2 cellular contexts compared by ENCODE assay signal in the genomic region with DNA sequence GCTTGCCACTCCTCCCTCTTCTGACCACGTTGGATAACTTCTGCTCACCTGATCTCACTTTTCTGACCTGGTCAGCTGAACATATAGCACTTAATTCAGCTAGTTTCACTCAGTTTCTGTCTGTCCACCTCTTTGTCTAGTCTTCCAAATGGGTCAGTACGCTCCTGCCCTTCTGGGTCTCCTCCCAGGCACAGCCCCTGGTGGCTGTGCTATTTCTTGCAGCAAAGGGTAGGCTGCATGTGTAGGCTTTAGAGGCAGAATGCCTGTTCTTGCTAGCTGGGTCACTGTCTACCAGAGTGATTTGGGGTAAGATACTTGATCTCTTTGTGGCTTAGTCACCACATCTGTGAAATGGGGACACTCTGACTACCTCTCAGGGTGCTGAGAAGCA.
TF ChIP-seq lines count a peak whose summit lies in the region.

No MANE protein-coding gene starts in this region.

TF ChIP-seq in H1, 55 proteins besides CTCF, POLR2A, EP300 and RAD21:
- no peak for TF ChIP-seq CTBP2 (IDR thresholded peaks at IDR 0.05; ENCODE audit: borderline replicate concordance, insufficient read depth, insufficient read length, low read length)
- TF ChIP-seq EGR1 (IDR thresholded peaks at IDR 0.05; ENCODE audit: borderline replicate concordance, low read depth, low read length) = no peak
- no peak for TF ChIP-seq SIRT6 (IDR thresholded peaks at IDR 0.05; ENCODE audit: low read length)
- TF ChIP-seq BCL11A (IDR thresholded peaks at IDR 0.05; ENCODE audit: low read depth in 2 of 2, low read length in 2 of 2) = no peak
- no peak for TF ChIP-seq ATF2 (IDR thresholded peaks at IDR 0.05; ENCODE audit: low read length)
- no peak for TF ChIP-seq HDAC2 (IDR thresholded peaks at IDR 0.05; ENCODE audit: borderline replicate concordance in 1 of 2, low read depth in 2 of 2, low read length in 2 of 2)
- no peak for TF ChIP-seq RFX5 (IDR thresholded peaks at IDR 0.05; ENCODE audit: borderline replicate concordance, low read depth, low read length)
- no peak for TF ChIP-seq ASH2L (IDR thresholded peaks at IDR 0.05; ENCODE audit: low read length)
- no peak for TF ChIP-seq SUZ12 (IDR thresholded peaks at IDR 0.05; ENCODE audit: low read length)
- TF ChIP-seq NANOG (IDR thresholded peaks at IDR 0.05; ENCODE audit: insufficient read depth, low read depth, low read length, poor library complexity, severe bottlenecking) = no peak
- TF ChIP-seq RNF2 (IDR thresholded peaks at IDR 0.05; ENCODE audit: borderline replicate concordance, low read depth, low read length, missing control alignments, poor library complexity, severe bottlenecking) = no peak
- TF ChIP-seq TBP (IDR thresholded peaks at IDR 0.05; ENCODE audit: low read depth, low read length) = no peak
- no peak for TF ChIP-seq USF2 (IDR thresholded peaks at IDR 0.05; ENCODE audit: low read length)
- TF ChIP-seq PHF8 (conservative IDR thresholded peaks at IDR 0.05; ENCODE audit: low read depth, low read length) = no peak
- no peak for TF ChIP-seq POU5F1 (IDR thresholded peaks at IDR 0.05; ENCODE audit: low read depth, low read length)
- no peak for TF ChIP-seq POLR2AphosphoS5 (IDR thresholded peaks at IDR 0.05; ENCODE audit: low read depth, low read length)
- TF ChIP-seq SP2 (IDR thresholded peaks at IDR 0.05; ENCODE audit: low read length) = no peak
- TF ChIP-seq CREB1 (IDR thresholded peaks at IDR 0.05) = no peak
- TF ChIP-seq KDM5A (IDR thresholded peaks at IDR 0.05; ENCODE audit: low read length) = no peak

TF ChIP-seq in HEK293T, 16 proteins besides CTCF, POLR2A, EP300 and RAD21:
- no peak for TF ChIP-seq FOXA1 (IDR thresholded peaks at IDR 0.05)
